In the genomic region with DNA sequence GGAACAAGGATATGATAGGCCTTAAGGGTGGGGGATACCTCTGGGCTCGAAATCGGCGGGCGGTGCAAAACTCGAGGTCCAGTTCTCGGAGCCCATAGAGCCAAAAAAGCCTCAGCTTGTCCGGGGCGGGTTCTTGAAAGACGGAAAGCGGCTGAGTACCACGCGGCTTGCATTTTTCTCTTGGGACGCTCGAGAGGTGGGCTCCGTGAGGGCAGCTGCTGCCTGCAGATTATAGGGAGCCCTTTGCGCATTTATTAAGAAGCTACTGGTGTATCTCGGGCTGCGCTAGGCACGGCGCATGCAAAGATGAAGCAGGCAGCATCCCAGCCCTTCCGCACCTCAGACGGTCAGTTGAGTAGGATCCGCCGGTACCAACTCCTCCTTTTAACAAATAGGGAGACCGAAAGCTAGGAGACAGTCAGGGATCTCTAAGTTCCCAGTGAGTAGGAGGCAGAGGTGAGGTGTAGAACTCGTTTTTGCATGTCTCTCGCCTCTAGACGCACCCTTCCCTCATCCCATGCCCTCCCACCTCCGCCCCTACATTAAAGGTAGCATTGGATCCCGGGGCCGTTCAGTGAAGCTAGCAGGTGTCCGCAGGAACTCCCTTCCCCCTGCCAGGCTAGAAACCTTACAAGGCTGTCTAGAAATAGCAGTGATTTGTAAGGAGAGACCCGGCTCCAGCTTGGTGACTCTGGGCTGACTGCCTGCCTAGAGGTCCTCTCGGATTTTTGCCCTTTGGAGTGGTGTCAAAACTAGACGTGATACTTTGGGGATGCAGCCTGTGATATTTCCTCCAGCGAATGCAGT, we compare ENCODE assay signal across 8 cellular contexts. TPM values are rescaled to one million over a fixed set of nuclear protein-coding genes. Genes with fewer than 3 reads are reported as not detected.
DNase-seq lines count a peak whose midpoint lies in the region; ATAC-seq and TF ChIP-seq lines count a peak whose summit lies in the region.

No MANE protein-coding gene starts in this region.

- H3K9me3 ChIP-seq in BLaER1 (no peaks in the 10 kb centered on the region), fibroblast of lung (ENCODE audit: control insufficient read depth, insufficient read depth, low read depth, low read length) (no peaks in the 10 kb centered on the region)

- peaks cover 56% of the 10 kb centered on the region for H4K20me1 ChIP-seq in BLaER1
- H4K20me1 ChIP-seq in fibroblast of lung (ENCODE audit: control insufficient read depth, extremely low read depth, insufficient read depth, low read length), result peaks cover 2% of the 10 kb centered on the region

- peak overlapping the region; percentile 98 for H3K27ac Mint-ChIP-seq in natural killer cell treated with Interleukin-12 subunit alpha and Interleukin-12 subunit beta and Interleukin-15 and Interleukin-18, amount 100 ng/mL, for 72 hours

- peaks cover 48% of the 10 kb centered on the region for H3K79me2 ChIP-seq in fibroblast of lung (ENCODE audit: control insufficient read depth, insufficient read depth, low read length)

- peaks cover 31 to 35% of the 10 kb centered on the region in 2 donors for H3K4me1 Mint-ChIP-seq in natural killer cell treated with Interleukin-12 subunit alpha and Interleukin-12 subunit beta and Interleukin-15 and Interleukin-18, amount 100 ng/mL, for 72 hours (ENCODE audit: low read depth in 2 of 2)

- H2AFZ ChIP-seq in fibroblast of lung (ENCODE audit: low read length), result no peak overlapping the region

- no peaks in the 10 kb centered on the region for H3K27me3 ChIP-seq in BLaER1
- no peaks in the 10 kb centered on the region for H3K27me3 ChIP-seq in fibroblast of lung (ENCODE audit: control insufficient read depth, insufficient read depth, low read length)

- H3K9ac ChIP-seq in BLaER1, result peak overlapping the region; percentile 98
- H3K9ac ChIP-seq in fibroblast of lung (ENCODE audit: insufficient read depth, low read length), result peak overlapping the region; percentile 98

- ATAC-seq in natural killer cell treated with Interleukin-12 subunit alpha and Interleukin-12 subunit beta and Interleukin-15 and Interleukin-18, amount 100 ng/mL, for 72 hours, result no peak
- ATAC-seq in HG03565 (IDR thresholded peaks at IDR 0.05; ENCODE audit: unreplicated experiment), result no peak
- no peak for ATAC-seq in HG03095 (IDR thresholded peaks at IDR 0.05; ENCODE audit: unreplicated experiment)

- H3K36me3 Mint-ChIP-seq in natural killer cell treated with Interleukin-12 subunit alpha and Interleukin-12 subunit beta and Interleukin-15 and Interleukin-18, amount 100 ng/mL, for 72 hours, result peaks cover 24% of the 10 kb centered on the region

- TF ChIP-seq CTCF in LNCaP clone FGC (IDR thresholded peaks at IDR 0.05; ENCODE audit: control insufficient read depth, extremely low read depth, insufficient read depth) (no peak), fibroblast of lung (conservative IDR thresholded peaks at IDR 0.05 in 1 of 2, IDR thresholded peaks at IDR 0.05 in 1 of 2; ENCODE audit: low read depth in 1 of 2, low read length in 2 of 2) (no peak)

- H3K4me3 Mint-ChIP-seq in natural killer cell treated with Interleukin-12 subunit alpha and Interleukin-12 subunit beta and Interleukin-15 and Interleukin-18, amount 100 ng/mL, for 72 hours, result peak overlapping the region; percentile 89

- H3K4me3 ChIP-seq in BLaER1 (peak overlapping the region; percentile 98), LNCaP clone FGC (ENCODE audit: low read depth, low read length) (peak overlapping the region; percentile 82), fibroblast of lung (replicated peaks in 1 of 4; ENCODE audit: control extremely low read depth in 1 of 4, insufficient read depth in 1 of 4, low read depth in 3 of 4, low read length in 4 of 4) (peak overlapping the region; percentile 79 to 99 (median 94))

- no peaks in the 10 kb centered on the region for H3K9me3 Mint-ChIP-seq in natural killer cell treated with Interleukin-12 subunit alpha and Interleukin-12 subunit beta and Interleukin-15 and Interleukin-18, amount 100 ng/mL, for 72 hours

- peak overlapping the region; percentile 96 for H3K27ac ChIP-seq in BLaER1
- H3K27ac ChIP-seq in fibroblast of lung (ENCODE audit: insufficient read depth, low read length), result peak overlapping the region; percentile 96

- H3K27me3 Mint-ChIP-seq in natural killer cell treated with Interleukin-12 subunit alpha and Interleukin-12 subunit beta and Interleukin-15 and Interleukin-18, amount 100 ng/mL, for 72 hours, result no peaks in the 10 kb centered on the region

- peak overlapping the region; percentile 86 for H3K4me2 ChIP-seq in BLaER1
- peak overlapping the region; percentile 88 for H3K4me2 ChIP-seq in fibroblast of lung (ENCODE audit: extremely low read depth, insufficient read depth, low read length)

- H3K36me3 ChIP-seq in BLaER1, result peaks cover 39% of the 10 kb centered on the region
- H3K36me3 ChIP-seq in fibroblast of lung (ENCODE audit: control insufficient read depth, insufficient read depth, low read length), result peaks cover 5% of the 10 kb centered on the region

- H3K4me1 ChIP-seq in BLaER1, result peaks cover 53% of the 10 kb centered on the region
- H3K4me1 ChIP-seq in fibroblast of lung (ENCODE audit: control insufficient read depth, extremely low read depth, insufficient read depth, low read length), result peaks cover 5% of the 10 kb centered on the region

- no peak for DNase-seq in LNCaP clone FGC (ENCODE audit: low read depth)
- peak; percentile 50 for DNase-seq in activated T-cell treated with anti-CD3 and anti-CD28 coated beads, Interleukin-2, amount 50 U/mL, for 1 hour
- peak; percentile 12 to 15 for DNase-seq in fibroblast of lung (ENCODE audit: low read depth in 2 of 2)
- no peak for DNase-seq in natural killer cell treated with Interleukin-12 subunit alpha and Interleukin-12 subunit beta and Interleukin-15 and Interleukin-18, amount 100 ng/mL, for 72 hours (ENCODE audit: low spot score)
- DNase-seq in NK-92 treated with Interleukin-12 subunit alpha and Interleukin-12 subunit beta, amount 100 ng/mL, for 24 hours (lab: John Stamatoyannopoulos, UW), result no peak

RNA-seq across cellular contexts. Expression of a gene that starts 0.8 kb away (rescaled TPM):
- total RNA-seq in fibroblast of lung, result 202 and 309 TPM in 2 replicates
- 1,113 and 1,626 TPM in 2 replicates for polyA plus RNA-seq in fibroblast of lung
- 826 and 1,155 TPM in 2 replicates for polyA plus RNA-seq in fibroblast of lung (2012)
- polyA minus RNA-seq in fibroblast of lung (ENCODE audit: low replicate concordance), result 164 and 294 TPM in 2 replicates
- 1,000 to 10,000 TPM in 1 of 2 donors, 100 to 1,000 TPM in 1; 958 to 1,144 TPM for total RNA-seq in natural killer cell treated with Interleukin-12 subunit alpha and Interleukin-12 subunit beta and Interleukin-15 and Interleukin-18, amount 100 ng/mL, for 72 hours

RNA-seq across cellular contexts. Expression of a gene that starts 17.0 kb away (rescaled TPM):
- total RNA-seq in fibroblast of lung, result not detected in 2 replicates
- polyA plus RNA-seq in fibroblast of lung, result 0.08 and 1.9 TPM in 2 replicates
- polyA plus RNA-seq in fibroblast of lung (2012), result 0.12 and 0.96 TPM in 2 replicates
- not detected in 2 replicates for polyA minus RNA-seq in fibroblast of lung (ENCODE audit: low replicate concordance)
- not detected for total RNA-seq in natural killer cell treated with Interleukin-12 subunit alpha and Interleukin-12 subunit beta and Interleukin-15 and Interleukin-18, amount 100 ng/mL, for 72 hours

Comparison
In these comparisons a context has a peak if more than half of its experiments do, and no peak if none do; other contexts are left out.
1. DNase-seq: peak in activated T-cell treated with anti-CD3 and anti-CD28 coated beads, Interleukin-2, amount 50 U/mL, for 1 hour (single experiment) and fibroblast of lung (2 of 2); none in LNCaP clone FGC (single experiment), natural killer cell treated with Interleukin-12 subunit alpha and Interleukin-12 subunit beta and Interleukin-15 and Interleukin-18, amount 100 ng/mL, for 72 hours (single experiment) and NK-92 treated with Interleukin-12 subunit alpha and Interleukin-12 subunit beta, amount 100 ng/mL, for 24 hours (single experiment).
2. Peak in every context shown above with its lines, with median percentiles within 50 percentile points of each other: H3K4me3 ChIP-seq.